Comparison of ENCODE assay signal across 21 cellular contexts in the genomic region with DNA sequence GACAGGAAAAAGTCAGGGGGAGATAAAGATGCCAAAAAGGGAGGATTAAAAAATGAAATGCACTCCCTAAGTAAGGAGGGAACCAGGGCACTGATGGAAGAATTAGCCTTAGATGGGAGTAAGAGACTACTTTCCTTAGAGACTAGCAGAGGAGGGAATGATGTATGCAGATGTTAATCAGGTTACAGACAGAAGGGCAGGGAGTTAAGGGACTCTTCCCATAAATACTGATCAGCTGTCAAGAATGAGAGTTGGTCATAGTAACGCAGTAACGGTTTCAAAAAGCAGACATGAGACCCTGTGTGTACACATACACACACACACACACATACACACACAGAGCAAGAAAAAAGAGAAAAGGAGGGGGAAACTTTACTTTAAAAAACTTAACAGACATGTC.
DNase-seq lines count a peak whose midpoint lies in the region; ATAC-seq, FAIRE-seq and TF ChIP-seq lines count a peak whose summit lies in the region.
"Had no signal": no experiment of that assay in that cellular context is flagged by ENCODE, and none has a peak within 500 bp of the region (broad histone marks: within the 10 kb centered on the region; RNA-seq: fewer than 3 reads in every experiment).

No MANE protein-coding gene starts in this region.

- TF ChIP-seq POLR2A in A549 (IDR thresholded peaks at IDR 0.05; ENCODE audit: low read length) (no peak), HCT116 (IDR thresholded peaks at IDR 0.05; ENCODE audit: borderline replicate concordance, extremely low read depth, insufficient read depth, insufficient read length) (no peak)

- BruUV-seq in HCT116 (replicated peaks; lab: Mats Ljungman, UMichigan): no TSS peak

- H4K91ac ChIP-seq in neuronal stem cell (ENCODE audit: low read depth, low read length, poor library complexity): no peak overlapping the region

- H3K4me1 ChIP-seq in A549 (peaks cover 56% of the 10 kb centered on the region), HCT116 (ENCODE audit: control insufficient read depth in 1 of 2, insufficient read depth in 2 of 2, low read length in 2 of 2) (peaks cover 47 to 65% of the 10 kb centered on the region in 2 experiments), neuronal stem cell (ENCODE audit: control insufficient read depth in 2 of 2, insufficient read depth in 1 of 2, low read depth in 1 of 2, low read length in 2 of 2) (peaks cover 0 to 3% of the 10 kb centered on the region in 2 donors)

- H3K4ac ChIP-seq in neuronal stem cell (ENCODE audit: low read length): no peak overlapping the region

- H3K14ac ChIP-seq in neuronal stem cell (ENCODE audit: low read length): no peak overlapping the region

- H3K18ac ChIP-seq in neuronal stem cell (ENCODE audit: low read length): no peak overlapping the region

- H3K9me3 ChIP-seq in A549 (no peaks in the 10 kb centered on the region), HCT116 (ENCODE audit: control insufficient read depth in 1 of 2, insufficient read depth in 1 of 2, low read depth in 1 of 2, low read length in 2 of 2) (no peaks in the 10 kb centered on the region), neuronal stem cell (replicated peaks in 1 of 2; ENCODE audit: control insufficient read depth in 2 of 2, insufficient read depth in 1 of 2, low read depth in 1 of 2, low read length in 2 of 2) (no peaks in the 10 kb centered on the region)
- H3K9me3 ChIP-seq: Caco-2, SJSA1 had no signal

- no peak for ATAC-seq in A549
- no peak for ATAC-seq in HCT116
- no peak for ATAC-seq in GM19452 (IDR thresholded peaks at IDR 0.05; ENCODE audit: unreplicated experiment)
- ATAC-seq in HG03196 (IDR thresholded peaks at IDR 0.05; ENCODE audit: unreplicated experiment): no peak
- ATAC-seq: PC-3 had no signal

- H2BK12ac ChIP-seq in neuronal stem cell (ENCODE audit: low read length): no peak overlapping the region

- intact Hi-C loops in HCT116 (cut with micrococcal nuclease): no loop called here

- peak overlapping the region; percentile 20; the same call in 1 of the 2 replicates for H3K9ac ChIP-seq in HCT116 (ENCODE audit: low read length)
- no peak overlapping the region for H3K9ac ChIP-seq in neuronal stem cell (ENCODE audit: low read depth, low read length, poor library complexity)

- H3K27me3 ChIP-seq in HCT116 (ENCODE audit: insufficient read depth, low read length) (no peaks in the 10 kb centered on the region), neuronal stem cell (ENCODE audit: control insufficient read depth in 3 of 3, insufficient read depth in 3 of 3, low read depth in 1 of 3, low read length in 3 of 3) (no peaks in the 10 kb centered on the region)
- H3K27me3 ChIP-seq: SJSA1 had no signal

- FAIRE-seq in A549 (lab: Jason Lieb, UNC): no peak
- FAIRE-seq: GM19239 had no signal

- CTCF ChIA-PET in A549 (lab: Yijun Ruan, JAX) (no interaction called here), HCT116 (lab: Charles Lee) (no interaction called here)

- POLR2A ChIA-PET in A549 (lab: Yijun Ruan, JAX): no interaction called here
- POLR2A ChIA-PET in HCT116 (lab: Charles Lee): interaction anchor here (1.2 kb wide), 1 partner anchor 90 kb away, joined by 4 read pairs; no protein-coding TSS in a partner anchor

- RAD21 ChIA-PET in HCT116 (lab: Charles Lee; ENCODE audit: low non-redundant PET in 1 of 2, low total read pairs in 2 of 2, uncharacterized antibody in 2 of 2, unreplicated experiment in 2 of 2): no interaction called here

- H3K23ac ChIP-seq in neuronal stem cell (ENCODE audit: low read depth, low read length, poor library complexity): no peak overlapping the region

- TF ChIP-seq CTCF in A549 (IDR thresholded peaks at IDR 0.05) (no peak), HCT116 (IDR thresholded peaks at IDR 0.05 in 2 of 3, conservative IDR thresholded peaks at IDR 0.05 in 1 of 3; ENCODE audit: borderline replicate concordance in 1 of 3, insufficient read depth in 1 of 3, low read depth in 2 of 3, low read length in 2 of 3) (no peak)

- no peaks in the 10 kb centered on the region for H3K79me1 ChIP-seq in neuronal stem cell (ENCODE audit: low read depth, low read length)

- H3K79me2 ChIP-seq in HCT116 (ENCODE audit: insufficient read depth, low read length): no peaks in the 10 kb centered on the region

- DNase-seq in A549 (ENCODE audit: low read depth in 1 of 2, low spot score in 1 of 2) (no peak), HCT116 (ENCODE audit: low read depth, low spot score) (no peak), RPMI7951 (ENCODE audit: low read depth) (peak; percentile 20), left kidney (ENCODE audit: low read depth, low spot score) (peak; percentile 92), neuronal stem cell (ENCODE audit: low spot score) (no peak)
- DNase-seq: ACHN; AML-193; Caco-2; CD4-positive, CD25-positive, alpha-beta regulatory T cell; DMS53; H7; Kasumi-1; MM.1S; NCI-H1092 treated with DMSO at 0.1 percent for 48 hours; NCI-H226; NCI-H526 treated with DMSO at 0.1 percent for 48 hours; PC-3 had no signal

- H3K27ac ChIP-seq in A549 (peak overlapping the region; percentile 74 to 90), HCT116 (ENCODE audit: low read depth, low read length) (peak overlapping the region; percentile 95), neuronal stem cell (replicated peaks; ENCODE audit: low read length) (no peak overlapping the region)
- H3K27ac ChIP-seq: SJSA1 had no signal

- 84% methylated on average over 2 of the region's 2 CpGs for WGBS in A549 (ENCODE audit: missing lambda C conversion rate)
- no CpG with 5 or more reads among the region's 2 CpGs for WGBS in neuronal stem cell (ENCODE audit: extremely low coverage in 2 of 2, insufficient read length in 2 of 2, insufficient replicate concordance in 1 of 2), 2 donors

- H2BK120ac ChIP-seq in neuronal stem cell (ENCODE audit: low read depth, low read length): no peak overlapping the region

- H2BK5ac ChIP-seq in neuronal stem cell (ENCODE audit: low read length): no peak overlapping the region

- H3K4me2 ChIP-seq in A549: no peak overlapping the region
- no peak overlapping the region for H3K4me2 ChIP-seq in HCT116 (ENCODE audit: low read length)
- no peak overlapping the region for H3K4me2 ChIP-seq in neuronal stem cell (ENCODE audit: insufficient read depth, low read length, poor library complexity, severe bottlenecking)

- H3K36me3 ChIP-seq in HCT116 (ENCODE audit: control insufficient read depth in 1 of 2, insufficient read depth in 2 of 2, low read length in 2 of 2): no peaks in the 10 kb centered on the region
- no peaks in the 10 kb centered on the region for H3K36me3 ChIP-seq in neuronal stem cell (replicated peaks in 1 of 2; ENCODE audit: control insufficient read depth in 2 of 2, insufficient read depth in 2 of 2, low read length in 2 of 2)
- H3K36me3 ChIP-seq: SJSA1 had no signal

- H2AFZ ChIP-seq in HCT116 (ENCODE audit: low read depth, low read length, poor library complexity, severe bottlenecking) (no peak overlapping the region), neuronal stem cell (ENCODE audit: low read length) (no peak overlapping the region)

- TF ChIP-seq RAD21 in A549 (conservative IDR thresholded peaks at IDR 0.05 in 1 of 2, IDR thresholded peaks at IDR 0.05 in 1 of 2) (no peak), HCT116 (IDR thresholded peaks at IDR 0.05; ENCODE audit: low read depth) (no peak)

- no peak overlapping the region for H2AK5ac ChIP-seq in neuronal stem cell (ENCODE audit: low read depth, low read length)

- TF ChIP-seq EP300 in A549 (IDR thresholded peaks at IDR 0.05): no peak

- no peak overlapping the region for H4K8ac ChIP-seq in neuronal stem cell (ENCODE audit: low read depth, low read length)

- no peaks in the 10 kb centered on the region for H3K9me2 ChIP-seq in HCT116 (ENCODE audit: insufficient read depth)

- H4K20me1 ChIP-seq in HCT116 (ENCODE audit: insufficient read depth): no peaks in the 10 kb centered on the region

- H3K4me3 ChIP-seq in A549 (no peak overlapping the region), HCT116 (replicated peaks in 1 of 2; ENCODE audit: low read depth in 1 of 2, low read length in 2 of 2) (no peak overlapping the region), neuronal stem cell (ENCODE audit: low read length in 2 of 2) (no peak overlapping the region)
- H3K4me3 ChIP-seq: SJSA1 had no signal

- H2BK15ac ChIP-seq in neuronal stem cell (ENCODE audit: low read length): no peak overlapping the region

TF ChIP-seq in A549, 52 proteins besides CTCF, POLR2A, EP300 and RAD21:
- TF ChIP-seq GATA3 (IDR thresholded peaks at IDR 0.05; ENCODE audit: borderline replicate concordance) (no peak), HOXB13 (CRISPR knock-in tag; IDR thresholded peaks at IDR 0.05; ENCODE audit: low read depth) (no peak), ZNF302 (CRISPR knock-in tag; IDR thresholded peaks at IDR 0.05) (0 out of 2 replicates have a peak, but pooled peaks have one; percentile 21)

TF ChIP-seq in HCT116, 20 proteins besides CTCF, POLR2A, EP300 and RAD21:
- TF ChIP-seq CBX3 (IDR thresholded peaks at IDR 0.05; ENCODE audit: low read depth) (no peak), CEBPB (IDR thresholded peaks at IDR 0.05; ENCODE audit: low read depth) (no peak)

Comparison
In these comparisons a context has a peak if more than half of its experiments do, and no peak if none do; other contexts are left out.
1. DNase-seq: peak in RPMI7951 (single experiment) and left kidney (single experiment); none in A549 (0 of 2), HCT116 (single experiment) and neuronal stem cell (single experiment).